In genomic region chr16:83994087-83994486, GRCh38 we compare ENCODE assay signal across 10 cellular contexts. TPM values are rescaled to one million over a fixed set of nuclear protein-coding genes. Genes with fewer than 3 reads are reported as not detected.
DNase-seq lines count a peak whose midpoint lies in the region; ATAC-seq and TF ChIP-seq lines count a peak whose summit lies in the region.
"Had no signal": no experiment of that assay in that cellular context is flagged by ENCODE, and none has a peak within 500 bp of the region (broad histone marks: within the 10 kb centered on the region; RNA-seq: fewer than 3 reads in every experiment).

No MANE protein-coding gene starts in this region.

- H3K4me3 ChIP-seq in fibroblast of mammary gland (ENCODE audit: control insufficient read depth, low read depth, low read length), result no peak overlapping the region

- peaks cover 30% of the 10 kb centered on the region for H3K27me3 Mint-ChIP-seq in activated naive CD8-positive, alpha-beta T cell treated with anti-CD3 and anti-CD28 coated beads, Interleukin-2, amount 10 ng/mL, durations not matched to agents 7 days and 5 days
- H3K27me3 Mint-ChIP-seq in activated naive CD8-positive, alpha-beta T cell treated with anti-CD3 and anti-CD28 coated beads for 36 hours, result peaks cover 48% of the 10 kb centered on the region

- ATAC-seq in activated naive CD8-positive, alpha-beta T cell treated with anti-CD3 and anti-CD28 coated beads, Interleukin-2, amount 10 ng/mL, durations not matched to agents 7 days and 5 days (ENCODE audit: low read depth), result peak; percentile 36
- ATAC-seq in HG03460 (IDR thresholded peaks at IDR 0.05; ENCODE audit: unreplicated experiment), result no peak

- H3K4me1 Mint-ChIP-seq in activated naive CD8-positive, alpha-beta T cell treated with anti-CD3 and anti-CD28 coated beads, Interleukin-2, amount 10 ng/mL, durations not matched to agents 7 days and 5 days, result no peaks in the 10 kb centered on the region
- no peaks in the 10 kb centered on the region for H3K4me1 Mint-ChIP-seq in activated naive CD8-positive, alpha-beta T cell treated with anti-CD3 and anti-CD28 coated beads for 36 hours

- H3K36me3 Mint-ChIP-seq in activated naive CD8-positive, alpha-beta T cell treated with anti-CD3 and anti-CD28 coated beads, Interleukin-2, amount 10 ng/mL, durations not matched to agents 7 days and 5 days, result no peaks in the 10 kb centered on the region
- H3K36me3 Mint-ChIP-seq in activated naive CD8-positive, alpha-beta T cell treated with anti-CD3 and anti-CD28 coated beads for 36 hours, result no peaks in the 10 kb centered on the region

- H3K9me3 Mint-ChIP-seq in activated naive CD8-positive, alpha-beta T cell treated with anti-CD3 and anti-CD28 coated beads, Interleukin-2, amount 10 ng/mL, durations not matched to agents 7 days and 5 days, result peaks cover 3% of the 10 kb centered on the region
- H3K9me3 Mint-ChIP-seq in activated naive CD8-positive, alpha-beta T cell treated with anti-CD3 and anti-CD28 coated beads for 36 hours, result peaks cover 1% of the 10 kb centered on the region

- H3K4me3 Mint-ChIP-seq in activated naive CD8-positive, alpha-beta T cell treated with anti-CD3 and anti-CD28 coated beads, Interleukin-2, amount 10 ng/mL, durations not matched to agents 7 days and 5 days, result no peak overlapping the region
- no peak overlapping the region for H3K4me3 Mint-ChIP-seq in activated naive CD8-positive, alpha-beta T cell treated with anti-CD3 and anti-CD28 coated beads for 36 hours

- H3K27ac Mint-ChIP-seq in activated naive CD8-positive, alpha-beta T cell treated with anti-CD3 and anti-CD28 coated beads, Interleukin-2, amount 10 ng/mL, durations not matched to agents 7 days and 5 days, result no peak overlapping the region
- H3K27ac Mint-ChIP-seq in activated naive CD8-positive, alpha-beta T cell treated with anti-CD3 and anti-CD28 coated beads for 36 hours, result no peak overlapping the region

- DNase-seq in activated naive CD8-positive, alpha-beta T cell treated with anti-CD3 and anti-CD28 coated beads, Interleukin-2, amount 10 ng/mL, durations not matched to agents 7 days and 5 days, result no peak
- DNase-seq in activated naive CD8-positive, alpha-beta T cell treated with anti-CD3 and anti-CD28 coated beads for 36 hours, result no peak
- DNase-seq in RKO (ENCODE audit: low spot score) (peak; percentile 80), fibroblast of mammary gland (ENCODE audit: low read depth) (peak; percentile 98), stromal cell of bone marrow (ENCODE audit: low read depth) (peak; percentile 89), inferior parietal cortex (ENCODE audit: extremely low spot score) (no peak)
- DNase-seq in stimulated activated CD4-positive, alpha-beta T cell treated with anti-CD3 and anti-CD28 coated beads, Interleukin-4, amount 100 ng/mL, for 4 hours, result no peak
- DNase-seq: BE2C, NCI-H774 had no signal

- POLR2A ChIA-PET in activated naive CD8-positive, alpha-beta T cell treated with anti-CD3 and anti-CD28 coated beads, Interleukin-2, amount 10 ng/mL, durations not matched to agents 7 days and 5 days (lab: Charles Lee), result no interaction called here

- TF ChIP-seq CTCF in fibroblast of mammary gland (conservative IDR thresholded peaks at IDR 0.05; ENCODE audit: control insufficient read depth, insufficient read depth, low read depth, low read length), result no peak

RNA-seq across cellular contexts. Expression of gene NECAB2, which starts 26.0 kb away (rescaled TPM):
- total RNA-seq in activated naive CD8-positive, alpha-beta T cell treated with anti-CD3 and anti-CD28 coated beads, Interleukin-2, amount 10 ng/mL, durations not matched to agents 7 days and 5 days, result not detected
- total RNA-seq in activated naive CD8-positive, alpha-beta T cell treated with anti-CD3 and anti-CD28 coated beads for 36 hours, result not detected

RNA-seq across cellular contexts. Expression of gene OSGIN1, which starts 41.0 kb away (rescaled TPM):
- 1 to 10 TPM in 1 of 2 experiments, under 1 TPM in 1; 0.85 to 1.1 TPM for total RNA-seq in activated naive CD8-positive, alpha-beta T cell treated with anti-CD3 and anti-CD28 coated beads, Interleukin-2, amount 10 ng/mL, durations not matched to agents 7 days and 5 days
- total RNA-seq in activated naive CD8-positive, alpha-beta T cell treated with anti-CD3 and anti-CD28 coated beads for 36 hours, result 1 to 10 TPM in 1 of 2 experiments, under 1 TPM in 1; 0.92 to 1.8 TPM

RNA-seq across cellular contexts. Expression of gene SLC38A8, which starts 48.5 kb away (rescaled TPM):
- not detected for total RNA-seq in activated naive CD8-positive, alpha-beta T cell treated with anti-CD3 and anti-CD28 coated beads, Interleukin-2, amount 10 ng/mL, durations not matched to agents 7 days and 5 days
- not detected for total RNA-seq in activated naive CD8-positive, alpha-beta T cell treated with anti-CD3 and anti-CD28 coated beads for 36 hours

Comparison
In these comparisons a context has a peak if more than half of its experiments do, and no peak if none do; other contexts are left out.
1. DNase-seq: peak in RKO (single experiment), fibroblast of mammary gland (single experiment) and stromal cell of bone marrow (single experiment); none in activated naive CD8-positive, alpha-beta T cell treated with anti-CD3 and anti-CD28 coated beads, Interleukin-2, amount 10 ng/mL, durations not matched to agents 7 days and 5 days (single experiment), activated naive CD8-positive, alpha-beta T cell treated with anti-CD3 and anti-CD28 coated beads for 36 hours (single experiment), inferior parietal cortex (single experiment) and stimulated activated CD4-positive, alpha-beta T cell treated with anti-CD3 and anti-CD28 coated beads, Interleukin-4, amount 100 ng/mL, for 4 hours (0 of 2).